ENCODE assay signal across 15 cellular contexts in genomic region chr15:59388670-59389069, GRCh38. TPM values are rescaled to one million over a fixed set of nuclear protein-coding genes. Genes with fewer than 3 reads are reported as not detected.
DNase-seq lines count a peak whose midpoint lies in the region; ATAC-seq, FAIRE-seq and TF ChIP-seq lines count a peak whose summit lies in the region.
"Had no signal": no experiment of that assay in that cellular context is flagged by ENCODE, and none has a peak within 500 bp of the region (broad histone marks: within the 10 kb centered on the region; RNA-seq: fewer than 3 reads in every experiment).

No MANE protein-coding gene starts in this region.

- TF ChIP-seq CTCF in fibroblast of pulmonary artery (IDR thresholded peaks at IDR 0.05; ENCODE audit: low read length, missing control alignments) (no peak), dorsolateral prefrontal cortex (IDR thresholded peaks at IDR 0.05 in 54 of 56, conservative IDR thresholded peaks at IDR 0.05 in 2 of 56; ENCODE audit: low read depth in 1 of 56, partially characterized antibody in 56 of 56) (no peak)

- peak; percentile 70 for DNase-seq in AG08395 (ENCODE audit: low spot score)
- DNase-seq in GM19239 (ENCODE audit: insufficient read length, low spot score), result no peak
- peak; percentile 56 for DNase-seq in RPMI7951 (ENCODE audit: low read depth)
- peak; percentile 65 for DNase-seq in fibroblast of pulmonary artery (ENCODE audit: low read depth)
- no peak for DNase-seq in NK-92 treated with Interleukin-12 subunit alpha and Interleukin-12 subunit beta, amount 100 ng/mL, for 24 hours (lab: John Stamatoyannopoulos, UW)
- DNase-seq in dorsolateral prefrontal cortex, result no peak
- DNase-seq in C1 segment of cervical spinal cord (lab: John Stamatoyannopoulos, UW), result no peak
- DNase-seq: amygdala; effector memory CD4-positive, alpha-beta T cell; stimulated activated naive B cell treated with anti-CD40 and anti-IgM and Interleukin-4, amounts not matched to agents 10 μg/mL and 1 μg/mL and 100 μg/mL, for 72 hours had no signal

- no peak overlapping the region for H3K27ac ChIP-seq in dorsolateral prefrontal cortex
- H3K27ac ChIP-seq: C4-2B had no signal

- intact Hi-C loops in dorsolateral prefrontal cortex (cut with DNase I), result no loop called here

- H3K4me3 ChIP-seq in fibroblast of pulmonary artery (replicated peaks; ENCODE audit: low read depth, low read length), result no peak overlapping the region
- H3K4me3 ChIP-seq in dorsolateral prefrontal cortex, result no peak overlapping the region
- H3K4me3 ChIP-seq: HAP-1 had no signal

- no peaks in the 10 kb centered on the region for H3K27me3 ChIP-seq in dorsolateral prefrontal cortex

- no peak for ATAC-seq in HG02642 (IDR thresholded peaks at IDR 0.05; ENCODE audit: poor library complexity, unreplicated experiment)
- ATAC-seq: Panc1; stimulated activated naive B cell treated with anti-CD40 and anti-IgM and Interleukin-4, amounts not matched to agents 10 μg/mL and 1 μg/mL and 100 μg/mL, for 72 hours had no signal

- FAIRE-seq in GM19239 (lab: Jason Lieb, UNC), result peak; percentile 82
- FAIRE-seq: TTC549 had no signal

RNA-seq across cellular contexts. Expression of gene MYO1E, which starts 16.0 kb away (rescaled TPM):
- total RNA-seq in RPMI7951 (2014; rRNA removed; shearing (Covaris generic)), result 55.2 and 81.3 TPM in 2 replicates
- total RNA-seq in dorsolateral prefrontal cortex, result 100 to 1,000 TPM in 17 of 120 experiments, 10 to 100 TPM in 103; 28.1 to 166 (median 63.9) TPM

RNA-seq across cellular contexts. Expression of gene FAM81A, which starts 49.3 kb away (rescaled TPM):
- 2.4 and 4.9 TPM in 2 replicates for total RNA-seq in RPMI7951 (2014; rRNA removed; shearing (Covaris generic))
- 100 to 1,000 TPM in 6 of 120 experiments, 10 to 100 TPM in 114; 23.4 to 120 (median 69.9) TPM for total RNA-seq in dorsolateral prefrontal cortex

Comparison
In these comparisons a context has a peak if more than half of its experiments do, and no peak if none do; other contexts are left out.
1. DNase-seq: peak in AG08395 (single experiment), RPMI7951 (single experiment) and fibroblast of pulmonary artery (single experiment); none in GM19239 (single experiment), NK-92 treated with Interleukin-12 subunit alpha and Interleukin-12 subunit beta, amount 100 ng/mL, for 24 hours (single experiment), dorsolateral prefrontal cortex (0 of 10) and C1 segment of cervical spinal cord (0 of 14).